Comparison of ENCODE assay signal across 1 cellular context in the genomic region with DNA sequence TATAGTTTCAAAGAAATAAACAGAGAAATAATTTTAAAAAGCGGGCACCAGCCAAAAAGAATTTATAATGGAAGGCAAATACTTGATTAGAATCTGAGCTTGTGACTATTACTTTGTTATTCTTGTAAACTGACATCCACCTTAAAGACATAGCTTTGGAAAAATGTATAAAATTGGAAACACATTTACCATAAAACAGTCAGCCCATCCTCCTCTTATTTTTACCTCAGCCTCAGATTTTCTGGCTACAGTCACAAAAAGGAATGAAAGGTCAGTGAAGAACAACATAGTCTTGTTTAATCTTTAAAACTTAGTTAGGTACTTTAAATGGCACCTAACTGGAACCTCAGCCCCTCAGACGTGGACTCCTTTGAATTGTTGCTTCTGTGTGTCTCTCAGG.
TF ChIP-seq lines count a peak whose summit lies in the region.

No MANE protein-coding gene starts in this region.

TF ChIP-seq in IMR-90, 13 proteins besides CTCF, POLR2A, EP300 and RAD21 (continued from another document):
- no peak for TF ChIP-seq NFE2L2 (IDR thresholded peaks at IDR 0.05; ENCODE audit: low read depth, low read length)
- TF ChIP-seq, protein P1, sequence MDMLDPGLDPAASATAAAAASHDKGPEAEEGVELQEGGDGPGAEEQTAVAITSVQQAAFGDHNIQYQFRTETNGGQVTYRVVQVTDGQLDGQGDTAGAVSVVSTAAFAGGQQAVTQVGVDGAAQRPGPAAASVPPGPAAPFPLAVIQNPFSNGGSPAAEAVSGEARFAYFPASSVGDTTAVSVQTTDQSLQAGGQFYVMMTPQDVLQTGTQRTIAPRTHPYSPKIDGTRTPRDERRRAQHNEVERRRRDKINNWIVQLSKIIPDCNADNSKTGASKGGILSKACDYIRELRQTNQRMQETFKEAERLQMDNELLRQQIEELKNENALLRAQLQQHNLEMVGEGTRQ (IDR thresholded peaks at IDR 0.05; ENCODE audit: low read depth, low read length) = no peak
- TF ChIP-seq MAZ (IDR thresholded peaks at IDR 0.05; ENCODE audit: borderline replicate concordance, low read depth, low read length) = no peak
- no peak for TF ChIP-seq MXI1 (IDR thresholded peaks at IDR 0.05; ENCODE audit: borderline replicate concordance, low read depth, low read length)
- TF ChIP-seq, protein P2, sequence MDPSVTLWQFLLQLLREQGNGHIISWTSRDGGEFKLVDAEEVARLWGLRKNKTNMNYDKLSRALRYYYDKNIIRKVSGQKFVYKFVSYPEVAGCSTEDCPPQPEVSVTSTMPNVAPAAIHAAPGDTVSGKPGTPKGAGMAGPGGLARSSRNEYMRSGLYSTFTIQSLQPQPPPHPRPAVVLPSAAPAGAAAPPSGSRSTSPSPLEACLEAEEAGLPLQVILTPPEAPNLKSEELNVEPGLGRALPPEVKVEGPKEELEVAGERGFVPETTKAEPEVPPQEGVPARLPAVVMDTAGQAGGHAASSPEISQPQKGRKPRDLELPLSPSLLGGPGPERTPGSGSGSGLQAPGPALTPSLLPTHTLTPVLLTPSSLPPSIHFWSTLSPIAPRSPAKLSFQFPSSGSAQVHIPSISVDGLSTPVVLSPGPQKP (IDR thresholded peaks at IDR 0.05; ENCODE audit: borderline replicate concordance, low read depth, low read length) = no peak
- TF ChIP-seq BHLHE40 (IDR thresholded peaks at IDR 0.05; ENCODE audit: low read depth, low read length) = no peak
- no peak for TF ChIP-seq SMC3 (IDR thresholded peaks at IDR 0.05; ENCODE audit: low read depth, low read length)
- no peak for TF ChIP-seq CHD1 (IDR thresholded peaks at IDR 0.05; ENCODE audit: low read depth, low read length)
TF ChIP-seq in IMR-90: peak in this region for 0.
